Comparison of ENCODE assay signal across 9 cellular contexts in genomic region chr5:140295414-140295813, GRCh38. TPM values are rescaled to one million over a fixed set of nuclear protein-coding genes. Genes with fewer than 3 reads are reported as not detected.
DNase-seq lines count a peak whose midpoint lies in the region; ATAC-seq, FAIRE-seq and TF ChIP-seq lines count a peak whose summit lies in the region.
"Had no signal": no experiment of that assay in that cellular context is flagged by ENCODE, and none has a peak within 500 bp of the region (broad histone marks: within the 10 kb centered on the region; RNA-seq: fewer than 3 reads in every experiment).

No MANE protein-coding gene starts in this region.

- no peak for TF ChIP-seq CTCF in PC-3 (conservative IDR thresholded peaks at IDR 0.05; ENCODE audit: low read depth, low read length)
- no peak for TF ChIP-seq CTCF in fibroblast of the aortic adventitia (IDR thresholded peaks at IDR 0.05; ENCODE audit: insufficient read depth, low read length)

- H3K9me3 ChIP-seq in PC-3 (ENCODE audit: low read length) (no peaks in the 10 kb centered on the region), small intestine (ENCODE audit: control insufficient read depth, low read depth) (no peaks in the 10 kb centered on the region)

- H3K36me3 ChIP-seq in PC-3 (ENCODE audit: low read depth, low read length) (peaks cover 7% of the 10 kb centered on the region; the same call in 1 of the 2 replicates), small intestine (ENCODE audit: control insufficient read depth in 2 of 2, insufficient read depth in 2 of 2, low read length in 2 of 2) (peaks cover 0 to 2% of the 10 kb centered on the region in 2 donors)

- peak overlapping the region; percentile 7; the same call in 1 of the 2 replicates for H3K27ac ChIP-seq in PC-3 (ENCODE audit: low read length)
- no peak overlapping the region for H3K27ac ChIP-seq in small intestine (ENCODE audit: low read depth in 1 of 2, low read length in 1 of 2)

- no peaks in the 10 kb centered on the region for H3K27me3 ChIP-seq in PC-3 (ENCODE audit: low read length)
- H3K27me3 ChIP-seq in small intestine (ENCODE audit: control insufficient read depth in 2 of 2, insufficient read depth in 2 of 2, low read length in 2 of 2): no peaks in the 10 kb centered on the region

- H3K4me3 ChIP-seq in PC-3 (ENCODE audit: low read length): no peak overlapping the region
- H3K4me3 ChIP-seq in fibroblast of the aortic adventitia (ENCODE audit: low read depth, low read length): no peak overlapping the region
- H3K4me3 ChIP-seq in small intestine (ENCODE audit: low read depth in 1 of 2, low read length in 2 of 2): no peak overlapping the region

- peaks cover 82% of the 10 kb centered on the region for H3K4me1 ChIP-seq in PC-3 (ENCODE audit: insufficient read depth, low read length)
- H3K4me1 ChIP-seq in small intestine (ENCODE audit: control insufficient read depth in 2 of 2, insufficient read depth in 1 of 2, low read depth in 1 of 2, low read length in 1 of 2): peaks cover 0 to 4% of the 10 kb centered on the region in 2 donors

- H3K79me2 ChIP-seq in PC-3 (ENCODE audit: low read length): peaks cover 93% of the 10 kb centered on the region

- H3K9ac ChIP-seq in PC-3 (ENCODE audit: low read length): no peak overlapping the region

- H3K9me2 ChIP-seq in PC-3 (replicated peaks; ENCODE audit: low read length): no peaks in the 10 kb centered on the region

- WGBS in small intestine, 3 donors: 44 to 83% (median 61%) methylated on average over 1 of the region's 1 CpG

- FAIRE-seq in small intestine (lab: Jason Lieb, UNC): no peak
- FAIRE-seq: GM18507 had no signal

- POLR2A ChIA-PET in PC-3 (lab: Charles Lee; ENCODE audit: unreplicated experiment): interaction anchor here (0.6 kb wide), 2 partner anchors 32 to 51 kb away, joined by 4 read pairs; partner anchors contain the start of gene HBEGF

- DNase-seq in stimulated activated CD4-positive, alpha-beta T cell treated with anti-CD3 and anti-CD28 coated beads, Interleukin-15, amount 100 ng/mL, for 24 hours: peak; percentile 13
- no peak for DNase-seq in stimulated activated CD4-positive, alpha-beta T cell treated with anti-CD3 and anti-CD28 coated beads, Interleukin-4, amount 100 ng/mL, for 1 hour
- peak; percentile 96 for DNase-seq in PC-3
- peak; percentile 98 for DNase-seq in fibroblast of the aortic adventitia (ENCODE audit: low read depth)
- DNase-seq in small intestine: peak; percentile 48
- no peak for DNase-seq in posterior vena cava (ENCODE audit: low spot score)
- DNase-seq in KG1 (lab: John Stamatoyannopoulos, UW): no peak

- no TSS peak for BruUV-seq in PC-3 (replicated peaks; lab: Mats Ljungman, UMichigan)

- peak overlapping the region; percentile 26 for H3K4me2 ChIP-seq in PC-3 (ENCODE audit: low read length)

- CTCF ChIA-PET in PC-3 (lab: Charles Lee): interaction anchor here (0.6 to 1.1 kb wide), 3 partner anchors 49 to 55 kb away, joined by 3 read pairs; partner anchors contain the start of gene HBEGF

- H4K20me1 ChIP-seq in PC-3 (ENCODE audit: low read length): peaks cover 7% of the 10 kb centered on the region; the same call in 1 of the 2 replicates

- peaks cover 11% of the 10 kb centered on the region for H3F3A ChIP-seq in PC-3 (ENCODE audit: low read length, unreplicated experiment)

- ATAC-seq in PC-3 (peak; percentile 52), HG03095 (IDR thresholded peaks at IDR 0.05; ENCODE audit: unreplicated experiment) (no peak)

- intact Hi-C loops in PC-3 (cut with micrococcal nuclease): loop anchor here (5.0 kb wide), 1 partner anchor 33 kb away; no protein-coding TSS in a partner anchor
- intact Hi-C loops in posterior vena cava (cut with DNase I): no loop called here

- H2AFZ ChIP-seq in PC-3 (ENCODE audit: low read length): no peak overlapping the region

RNA-seq across cellular contexts. Expression of gene PFDN1, which starts 7.5 kb away (rescaled TPM):
- 91.9 and 125 TPM in 2 replicates for total RNA-seq in PC-3 (2014; rRNA removed)
- total RNA-seq in fibroblast of the aortic adventitia (ENCODE audit: low replicate concordance): 31.2 and 60.2 TPM in 2 replicates
- 10 to 100 TPM; 66.0 to 73.1 (median 67.6) TPM for polyA plus RNA-seq in small intestine
- 10 to 100 TPM; 38.2 to 46.2 TPM for total RNA-seq in posterior vena cava

RNA-seq across cellular contexts. Expression of gene HBEGF, which starts 51.0 kb away (rescaled TPM):
- 82.6 and 85.9 TPM in 2 replicates for total RNA-seq in PC-3 (2014; rRNA removed)
- total RNA-seq in fibroblast of the aortic adventitia (ENCODE audit: low replicate concordance): 0.41 and 0.90 TPM in 2 replicates
- 10 to 100 TPM; 10.3 to 18.1 (median 17.3) TPM for polyA plus RNA-seq in small intestine
- 1 to 10 TPM; 6.9 to 9.5 TPM for total RNA-seq in posterior vena cava

Comparison
In these comparisons a context has a peak if more than half of its experiments do, and no peak if none do; other contexts are left out.
1. DNase-seq: peak in stimulated activated CD4-positive, alpha-beta T cell treated with anti-CD3 and anti-CD28 coated beads, Interleukin-15, amount 100 ng/mL, for 24 hours (single experiment), PC-3 (single experiment), fibroblast of the aortic adventitia (single experiment) and small intestine (single experiment); none in stimulated activated CD4-positive, alpha-beta T cell treated with anti-CD3 and anti-CD28 coated beads, Interleukin-4, amount 100 ng/mL, for 1 hour (single experiment), posterior vena cava (single experiment) and KG1 (single experiment).